Comparison of ENCODE assay signal across 13 cellular contexts in genomic region chr2:113277474-113278072, GRCh38. TPM values are rescaled to one million over a fixed set of nuclear protein-coding genes. Genes with fewer than 3 reads are reported as not detected.
DNase-seq lines count a peak whose midpoint lies in the region; ATAC-seq, FAIRE-seq and TF ChIP-seq lines count a peak whose summit lies in the region.
"Had no signal": no experiment of that assay in that cellular context is flagged by ENCODE, and none has a peak within 500 bp of the region (broad histone marks: within the 10 kb centered on the region; RNA-seq: fewer than 3 reads in every experiment).

No MANE protein-coding gene starts in this region.

- no peak for TF ChIP-seq CTCF in right lobe of liver (IDR thresholded peaks at IDR 0.05)
- TF ChIP-seq CTCF in HepG2 (CRISPR knock-in tag; IDR thresholded peaks at IDR 0.05): no peak
- no peak for TF ChIP-seq CTCF in chondrocyte (IDR thresholded peaks at IDR 0.05)
- TF ChIP-seq CTCF in thyroid gland (IDR thresholded peaks at IDR 0.05): no peak

- H3K4me3 ChIP-seq in right lobe of liver (peak overlapping the region in 1 of 3 donors; percentile 44), HepG2 (replicated peaks in 1 of 3; ENCODE audit: insufficient read depth in 1 of 3, low read depth in 2 of 3, low read length in 3 of 3) (no peak overlapping the region), thyroid gland (replicated peaks in 1 of 3) (peak overlapping the region; percentile 49 to 90 (median 73))
- H3K4me3 ChIP-seq: tibial artery had no signal

- no peaks in the 10 kb centered on the region for H3K36me3 Mint-ChIP-seq in chondrocyte (ENCODE audit: low read depth)

- H4K20me1 ChIP-seq in HepG2 (ENCODE audit: insufficient read depth, low read length): no peaks in the 10 kb centered on the region

- H3K27me3 ChIP-seq in right lobe of liver (peaks cover 0 to 8% of the 10 kb centered on the region in 2 donors), HepG2 (ENCODE audit: control insufficient read depth in 1 of 2, insufficient read depth in 2 of 2, low read length in 2 of 2) (no peaks in the 10 kb centered on the region), thyroid gland (no peaks in the 10 kb centered on the region)

- H3K27ac Mint-ChIP-seq in chondrocyte (ENCODE audit: unreplicated experiment): no peak overlapping the region

- TF ChIP-seq RAD21 in HepG2 (CRISPR knock-in tag; IDR thresholded peaks at IDR 0.05): no peak

- no peak for DNase-seq in right lobe of liver
- DNase-seq in HepG2 (ENCODE audit: low spot score): no peak
- no peak for DNase-seq in chondrocyte (ENCODE audit: low spot score)
- no peak for DNase-seq in left lobe of liver (ENCODE audit: low spot score)
- no peak for DNase-seq in thyroid gland
- DNase-seq in NCI-H526 treated with DMSO at 0.1 percent for 48 hours (lab: John Stamatoyannopoulos, UW): no peak
- no peak for DNase-seq in GM19240 (ENCODE audit: insufficient read length, low spot score)
- no peak for DNase-seq in 8988T
- DNase-seq: brain microvascular endothelial cell, NCI-H2029, T-helper 9 cell, tibial artery had no signal

- BruUV-seq in HepG2 (replicated peaks; lab: Mats Ljungman, UMichigan): no TSS peak

- peak overlapping the region in 1 of 3 donors; percentile 62 for H3K27ac ChIP-seq in right lobe of liver
- no peak overlapping the region for H3K27ac ChIP-seq in HepG2 (ENCODE audit: extremely low read length, insufficient read depth, low read length)
- peak overlapping the region; percentile 92 to 99 (median 93) for H3K27ac ChIP-seq in thyroid gland
- H3K27ac ChIP-seq: brain microvascular endothelial cell, tibial artery had no signal

- peaks cover 13% of the 10 kb centered on the region for H3K4me1 Mint-ChIP-seq in chondrocyte (ENCODE audit: low read depth)

- H3K9me3 ChIP-seq in right lobe of liver (no peaks in the 10 kb centered on the region), HepG2 (ENCODE audit: low read length) (no peaks in the 10 kb centered on the region), thyroid gland (no peaks in the 10 kb centered on the region)
- H3K9me3 ChIP-seq: tibial artery had no signal

- in situ Hi-C loops in HepG2 (cut with HindIII; ENCODE audit: extremely low pct_ligation_motif_present, low pct_unique_long_range_greater_than_20kb): no loop called here

- no peaks in the 10 kb centered on the region for H3K79me2 ChIP-seq in HepG2 (ENCODE audit: insufficient read depth, low read length)

- no peak overlapping the region for H3K4me2 ChIP-seq in HepG2 (ENCODE audit: low read depth, low read length)

- H3K9me3 Mint-ChIP-seq in chondrocyte (ENCODE audit: low read depth): no peaks in the 10 kb centered on the region

- TF ChIP-seq POLR2A in right lobe of liver (IDR thresholded peaks at IDR 0.05) (no peak), HepG2 (IDR thresholded peaks at IDR 0.05; ENCODE audit: insufficient read depth in 1 of 2, low read depth in 2 of 2, low read length in 2 of 2) (no peak), thyroid gland (IDR thresholded peaks at IDR 0.05) (no peak)

- peak overlapping the region; percentile 51 for H3K4me3 Mint-ChIP-seq in chondrocyte (ENCODE audit: unreplicated experiment)

- no peak for FAIRE-seq in HepG2 (lab: Jason Lieb, UNC)

- WGBS in right lobe of liver (ENCODE audit: insufficient coverage, low coverage, low lambda C conversion rate, missing lambda C conversion rate): 0% methylated on average over 1 of the region's 56 CpGs
- WGBS in HepG2 (ENCODE audit: low lambda C conversion rate): 90% methylated on average over 56 of the region's 56 CpGs
- 0 to 1% methylated on average over 21 to 23 of the region's 56 CpGs for WGBS in thyroid gland, 2 donors

- TF ChIP-seq EP300 in HepG2 (IDR thresholded peaks at IDR 0.05; ENCODE audit: low read depth in 2 of 2, low read length in 2 of 2) (no peak), HepG2 (CRISPR knock-in tag; IDR thresholded peaks at IDR 0.05; ENCODE audit: borderline replicate concordance) (no peak)

- H3K27me3 Mint-ChIP-seq in chondrocyte (ENCODE audit: low read depth): peaks cover 43% of the 10 kb centered on the region

- POLR2A ChIA-PET in HepG2 (lab: Yijun Ruan, JAX): no interaction called here

- H3K9ac ChIP-seq in HepG2 (ENCODE audit: insufficient read depth, low read depth, low read length): no peak overlapping the region

- H3K36me3 ChIP-seq in right lobe of liver: no peaks in the 10 kb centered on the region
- no peaks in the 10 kb centered on the region for H3K36me3 ChIP-seq in HepG2 (replicated peaks in 1 of 2; ENCODE audit: control insufficient read depth in 1 of 2, insufficient read depth in 2 of 2, low read length in 2 of 2)
- H3K36me3 ChIP-seq in thyroid gland: peaks cover 31 to 38% of the 10 kb centered on the region in 2 donors
- H3K36me3 ChIP-seq: brain microvascular endothelial cell, tibial artery had no signal

- H2AFZ ChIP-seq in HepG2 (ENCODE audit: low read length): no peak overlapping the region

- ATAC-seq in right lobe of liver: peak in 3 of 4 donors; percentile 7 to 40 (median 40)
- ATAC-seq in HepG2: no peak
- ATAC-seq in left lobe of liver: peak; percentile 52

- intact Hi-C loops in right lobe of liver (cut with DNase I): no loop called here
- intact Hi-C loops in HepG2 (cut with micrococcal nuclease; ENCODE audit: unreplicated experiment): no loop called here
- intact Hi-C loops in thyroid gland (cut with DNase I): no loop called here

- peaks cover 0 to 35% (median 16%) of the 10 kb centered on the region in 4 donors for H3K4me1 ChIP-seq in right lobe of liver
- H3K4me1 ChIP-seq in HepG2 (ENCODE audit: insufficient read depth, low read length): peaks cover 42% of the 10 kb centered on the region
- H3K4me1 ChIP-seq in thyroid gland: peaks cover 33 to 37% of the 10 kb centered on the region in 2 donors

- CTCF ChIA-PET in HepG2 (lab: Yijun Ruan, JAX; ENCODE audit: low intra/inter-chr PET ratio, low total read pairs): no interaction called here

TF ChIP-seq in HepG2, 621 proteins besides CTCF, POLR2A, EP300 and RAD21 (continues in another document):
- TF ChIP-seq ZNF503 (CRISPR knock-in tag; IDR thresholded peaks at IDR 0.05) (no peak), HOMEZ (CRISPR knock-in tag; IDR thresholded peaks at IDR 0.05; ENCODE audit: low read depth) (no peak), NAIF1 (CRISPR knock-in tag; IDR thresholded peaks at IDR 0.05; ENCODE audit: borderline replicate concordance) (no peak), ZNF432 (CRISPR knock-in tag; IDR thresholded peaks at IDR 0.05; ENCODE audit: borderline replicate concordance) (no peak), ZNF264 (CRISPR knock-in tag; IDR thresholded peaks at IDR 0.05) (no peak), TBL1XR1 (IDR thresholded peaks at IDR 0.05; ENCODE audit: borderline replicate concordance, low read length, partially characterized antibody) (no peak)

RNA-seq across cellular contexts. Expression of gene PAX8, which starts 1.1 kb away (rescaled TPM):
- total RNA-seq in right lobe of liver: 1 to 10 TPM in 2 of 6 experiments, under 1 TPM in 4; 0.27 to 1.9 (median 0.86) TPM
- total RNA-seq in HepG2 (2016; rRNA removed; fragmentation: Illumina TruSeq; extraction: Trizol): 1.3 and 1.5 TPM in 2 replicates
- 0.79 and 0.91 TPM in 2 replicates for total RNA-seq in HepG2 (2016; cell fraction: cytosol; rRNA removed; fragmentation: Illumina TruSeq; extraction: Trizol; ENCODE audit: low read depth)
- 1.4 and 1.5 TPM in 2 replicates for total RNA-seq in HepG2 (2016; cell fraction: insoluble cytoplasmic fraction; rRNA removed; fragmentation: Illumina TruSeq; extraction: Trizol)
- 1.9 and 2.0 TPM in 2 replicates for total RNA-seq in HepG2 (2016; cell fraction: membrane; rRNA removed; fragmentation: Illumina TruSeq; extraction: Trizol)
- 0.88 and 0.90 TPM in 2 replicates for total RNA-seq in HepG2 (2016; cell fraction: nucleus; rRNA removed; fragmentation: Illumina TruSeq; extraction: Trizol)
- 8.1 and 8.8 TPM in 2 replicates for polyA plus RNA-seq in HepG2 (2011; rRNA removed)
- 3.2 and 4.3 TPM in 2 replicates for polyA plus RNA-seq in HepG2 (2011; cell fraction: cytosol; rRNA removed)
- 2.5 and 2.8 TPM in 2 replicates for polyA plus RNA-seq in HepG2 (2011; cell fraction: nucleus; rRNA removed)
- polyA plus RNA-seq in HepG2 (2012): 5.3 and 8.3 TPM in 2 replicates
- polyA plus RNA-seq in HepG2 (2016; cell fraction: cytosol; fragmentation: Illumina TruSeq; extraction: Trizol; ENCODE audit: low read depth): 1.0 and 1.2 TPM in 2 replicates
- polyA plus RNA-seq in HepG2 (2016; cell fraction: insoluble cytoplasmic fraction; fragmentation: Illumina TruSeq; extraction: Trizol; ENCODE audit: low read depth): 3.8 and 4.0 TPM in 2 replicates
- polyA plus RNA-seq in HepG2 (2016; cell fraction: membrane; fragmentation: Illumina TruSeq; extraction: Trizol; ENCODE audit: low read depth): 2.8 TPM in 2 replicates
- 2.5 and 3.1 TPM in 2 replicates for polyA plus RNA-seq in HepG2 (2016; cell fraction: nucleus; fragmentation: Illumina TruSeq; extraction: Trizol; ENCODE audit: insufficient read depth, low read depth)
- polyA minus RNA-seq in HepG2 (2011; rRNA and poly(A)+ RNA removed; ENCODE audit: low replicate concordance): 1.1 and 5.5 TPM in 2 replicates
- 2.4 and 3.0 TPM in 2 replicates for polyA minus RNA-seq in HepG2 (2011; cell fraction: cytosol; rRNA and poly(A)+ RNA removed)
- 3.7 and 3.9 TPM in 2 replicates for polyA minus RNA-seq in HepG2 (2011; cell fraction: nucleus; rRNA and poly(A)+ RNA removed)
- 0.29 TPM in 1 of 3 replicates, not detected in the others for total RNA-seq in chondrocyte
- total RNA-seq in left lobe of liver: 0.65 TPM
- total RNA-seq in thyroid gland: 1,000 to 10,000 TPM; 1,318 to 2,156 (median 1,767) TPM
- total RNA-seq: G401 had no signal

Comparison
In these comparisons a context has a peak if more than half of its experiments do, and no peak if none do; other contexts are left out.
1. H3K4me3 ChIP-seq: peak in thyroid gland (3 of 3); none in HepG2 (0 of 3).
2. RNA of gene PAX8, which starts 1.1 kb away (total RNA-seq): 1,318 to 2,156 TPM in thyroid gland; 0.79 to 2.0 TPM in HepG2, 0.27 to 1.9 TPM in right lobe of liver, 0.65 TPM in left lobe of liver (single experiment) and 0.29 TPM in chondrocyte; every median in the first group is over 100 times any median in the second.